ENCODE assay signal across 13 cellular contexts in genomic region chrX:79107891-79108718, GRCh38. TPM values are rescaled to one million over a fixed set of nuclear protein-coding genes. Genes with fewer than 3 reads are reported as not detected.
A peak's percentile ranks its signal among the peaks of the same experiment; 100 is the strongest.
DNase-seq lines count a peak whose midpoint lies in the region; ATAC-seq and TF ChIP-seq lines count a peak whose summit lies in the region.
"Had no signal": no experiment of that assay in that cellular context is flagged by ENCODE, and none has a peak within 500 bp of the region (broad histone marks: within the 10 kb centered on the region; RNA-seq: fewer than 3 reads in every experiment).

No MANE protein-coding gene starts in this region.

- H3K36me3 ChIP-seq in OCI-LY1 (ENCODE audit: insufficient read depth, low read length) (no peaks in the 10 kb centered on the region), smooth muscle cell (ENCODE audit: low read depth) (no peaks in the 10 kb centered on the region), aorta (ENCODE audit: control insufficient read depth in 1 of 2, insufficient read depth in 2 of 2, low read length in 1 of 2) (no peaks in the 10 kb centered on the region)

- H3K4me3 ChIP-seq in OCI-LY1 (ENCODE audit: low read depth, low read length, poor library complexity, severe bottlenecking), result no peak overlapping the region
- no peak overlapping the region for H3K4me3 ChIP-seq in smooth muscle cell
- no peak overlapping the region for H3K4me3 ChIP-seq in aorta (ENCODE audit: low read length in 2 of 2)

- H3K9me3 Mint-ChIP-seq in memory B cell, result no peaks in the 10 kb centered on the region

- H3K27me3 ChIP-seq in OCI-LY1 (ENCODE audit: insufficient read depth, low read length) (no peaks in the 10 kb centered on the region), smooth muscle cell (ENCODE audit: low read depth) (no peaks in the 10 kb centered on the region), aorta (ENCODE audit: control insufficient read depth in 1 of 2, insufficient read depth in 2 of 2, low read length in 1 of 2) (no peaks in the 10 kb centered on the region)

- H3K4me3 Mint-ChIP-seq in memory B cell, result peak overlapping the region; percentile 29
- H3K4me3 Mint-ChIP-seq: HFFc6 had no signal

- H2AFZ ChIP-seq in OCI-LY1 (ENCODE audit: low read length) (no peak overlapping the region; the same call in 1 of the 2 replicates), smooth muscle cell (ENCODE audit: low read depth) (no peak overlapping the region)
- H2AFZ ChIP-seq: parathyroid adenoma had no signal

- no peaks in the 10 kb centered on the region for H3K9me2 ChIP-seq in OCI-LY1 (ENCODE audit: low read depth, low read length)

- 70% methylated on average over 4 of the region's 4 CpGs for WGBS in smooth muscle cell (ENCODE audit: low lambda C conversion rate)
- 59 to 80% methylated on average over 4 of the region's 4 CpGs for WGBS in aorta, 2 donors

- H3K9ac ChIP-seq in OCI-LY1 (ENCODE audit: low read length) (no peak overlapping the region; the same call in 1 of the 2 replicates), smooth muscle cell (ENCODE audit: low read depth) (no peak overlapping the region)
- H3K9ac ChIP-seq: parathyroid adenoma had no signal

- no peaks in the 10 kb centered on the region for H4K20me1 ChIP-seq in OCI-LY1 (ENCODE audit: insufficient read depth, low read length)
- H4K20me1 ChIP-seq in smooth muscle cell (ENCODE audit: low read depth), result no peaks in the 10 kb centered on the region

- peak overlapping the region; percentile 71 for H3K27ac ChIP-seq in OCI-LY1 (ENCODE audit: low read depth, low read length, poor library complexity, severe bottlenecking)
- H3K27ac ChIP-seq in smooth muscle cell (ENCODE audit: low read depth), result no peak overlapping the region
- H3K27ac ChIP-seq in aorta (ENCODE audit: low read depth in 1 of 2, low read length in 2 of 2), result no peak overlapping the region
- H3K27ac ChIP-seq: parathyroid adenoma had no signal

- intact Hi-C loops in aorta (cut with DNase I), result no loop called here

- H3K27me3 Mint-ChIP-seq in memory B cell, result no peaks in the 10 kb centered on the region

- no peaks in the 10 kb centered on the region for H3K9me3 ChIP-seq in OCI-LY1 (ENCODE audit: low read length)
- H3K9me3 ChIP-seq in smooth muscle cell (replicated peaks; ENCODE audit: low read depth), result no peaks in the 10 kb centered on the region
- no peaks in the 10 kb centered on the region for H3K9me3 ChIP-seq in aorta (ENCODE audit: control insufficient read depth, low read length)

- H3K4me2 ChIP-seq in OCI-LY1 (ENCODE audit: low read length) (peak overlapping the region; percentile 5; the same call in 1 of the 2 replicates), smooth muscle cell (no peak overlapping the region)

- TF ChIP-seq CTCF in OCI-LY1 (IDR thresholded peaks at IDR 0.05; ENCODE audit: low read length) (no peak), smooth muscle cell (IDR thresholded peaks at IDR 0.05; ENCODE audit: borderline replicate concordance, insufficient read depth, poor library complexity, severe bottlenecking) (no peak)

- H3K36me3 Mint-ChIP-seq in memory B cell, result peaks cover 8% of the 10 kb centered on the region

- H3K27ac Mint-ChIP-seq in memory B cell, result peak overlapping the region; percentile 99
- H3K27ac Mint-ChIP-seq: HFFc6 had no signal

- H3F3A ChIP-seq in OCI-LY1 (ENCODE audit: insufficient read depth, low read length) (no peaks in the 10 kb centered on the region), smooth muscle cell (ENCODE audit: low read depth) (no peaks in the 10 kb centered on the region)

- H3K79me2 ChIP-seq in OCI-LY1 (ENCODE audit: insufficient read depth, low read length), result no peaks in the 10 kb centered on the region
- H3K79me2 ChIP-seq in smooth muscle cell (ENCODE audit: low read depth), result no peaks in the 10 kb centered on the region
- H3K79me2 ChIP-seq: parathyroid adenoma had no signal

- H3K4me1 Mint-ChIP-seq in memory B cell, result peaks cover 6% of the 10 kb centered on the region

- peak in 1 of 2 donors; percentile 37 for DNase-seq in memory B cell (ENCODE audit: low spot score in 2 of 2)
- no peak for DNase-seq in smooth muscle cell (lab: John Stamatoyannopoulos, UW; ENCODE audit: unreplicated experiment)
- no peak for DNase-seq in hypothalamus (lab: John Stamatoyannopoulos, UW)
- DNase-seq in aorta, result no peak
- DNase-seq: anterior cingulate cortex, HFFc6, hippocampal formation, NCI-H187 treated with DMSO at 0.1 percent for 48 hours had no signal

- H3K4me1 ChIP-seq in OCI-LY1 (ENCODE audit: insufficient read depth, low read length, severe bottlenecking) (peaks cover 25% of the 10 kb centered on the region), smooth muscle cell (ENCODE audit: low read depth) (no peaks in the 10 kb centered on the region), aorta (ENCODE audit: control insufficient read depth in 1 of 2, insufficient read depth in 2 of 2, low read length in 2 of 2) (no peaks in the 10 kb centered on the region)
- H3K4me1 ChIP-seq: parathyroid adenoma had no signal

- ATAC-seq in GM18502 (IDR thresholded peaks at IDR 0.05; ENCODE audit: poor library complexity, unreplicated experiment) (peak; percentile 91), GM21576 (IDR thresholded peaks at IDR 0.05; ENCODE audit: unreplicated experiment) (peak; percentile 81), memory B cell (ENCODE audit: low read depth) (peak; percentile 94), HG03565 (IDR thresholded peaks at IDR 0.05; ENCODE audit: unreplicated experiment) (no peak), aorta (ENCODE audit: low FRiP score) (no peak)

RNA-seq across cellular contexts. Expression of gene GPR174, which starts 36.4 kb away (rescaled TPM):
- not detected in 2 replicates for total RNA-seq in smooth muscle cell
- polyA plus RNA-seq in smooth muscle cell, result not detected in 2 replicates
- total RNA-seq in aorta, result 1 to 10 TPM in 1 of 2 donors, under 1 TPM in 1; 0.88 to 1.6 TPM
- polyA plus RNA-seq in aorta, result not detected
- total RNA-seq: HFFc6 had no signal

Comparison
In these comparisons a context has a peak if more than half of its experiments do, and no peak if none do; other contexts are left out.
1. ATAC-seq: peak in GM18502 (single experiment), GM21576 (single experiment) and memory B cell (single experiment); none in HG03565 (single experiment) and aorta (single experiment).